ENCODE assay signal across 11 cellular contexts in genomic region chr1:33903210-33903589, GRCh38. TPM values are rescaled to one million over a fixed set of nuclear protein-coding genes. Genes with fewer than 3 reads are reported as not detected.
DNase-seq lines count a peak whose midpoint lies in the region; ATAC-seq, FAIRE-seq and TF ChIP-seq lines count a peak whose summit lies in the region.
"Had no signal": no experiment of that assay in that cellular context is flagged by ENCODE, and none has a peak within 500 bp of the region (broad histone marks: within the 10 kb centered on the region; RNA-seq: fewer than 3 reads in every experiment).

No MANE protein-coding gene starts in this region.

- H3K4me3 ChIP-seq in left ventricle myocardium inferior, result no peak overlapping the region
- H3K4me3 ChIP-seq in astrocyte (ENCODE audit: insufficient read depth, low read depth, low read length), result no peak overlapping the region
- no peak overlapping the region for H3K4me3 ChIP-seq in aorta (ENCODE audit: low read length in 2 of 2)

- H3K9me3 ChIP-seq in left ventricle myocardium inferior (replicated peaks) (no peaks in the 10 kb centered on the region), astrocyte (ENCODE audit: insufficient read depth, low read depth, low read length) (no peaks in the 10 kb centered on the region), aorta (ENCODE audit: control insufficient read depth, low read length) (no peaks in the 10 kb centered on the region)

- no peak for FAIRE-seq in astrocyte (lab: Jason Lieb, UNC)

- H3K4me3 Mint-ChIP-seq in astrocyte (ENCODE audit: unreplicated experiment), result no peak overlapping the region
- H3K4me3 Mint-ChIP-seq in activated CD4-positive, alpha-beta memory T cell treated with anti-CD3 and anti-CD28 coated beads, Interleukin-2, amount 10 ng/mL, durations not matched to agents 7 days and 5 days, result no peak overlapping the region
- H3K4me3 Mint-ChIP-seq: brain had no signal

- CTCF ChIA-PET in activated CD4-positive, alpha-beta memory T cell treated with anti-CD3 and anti-CD28 coated beads, Interleukin-2, amount 10 ng/mL, durations not matched to agents 7 days and 5 days (lab: Charles Lee), result no interaction called here

- WGBS in aorta, 2 donors, result 7 to 11% methylated on average over 2 of the region's 2 CpGs

- no peak overlapping the region for H2AFZ ChIP-seq in astrocyte (ENCODE audit: low read depth, low read length)

- DNase-seq in left cardiac atrium (no peak), left ventricle myocardium inferior (no peak), astrocyte (ENCODE audit: low read depth) (peak; percentile 57), aorta (no peak), mucosa of gallbladder (ENCODE audit: low spot score) (no peak)
- no peak for DNase-seq in activated CD4-positive, alpha-beta memory T cell treated with anti-CD3 and anti-CD28 coated beads, Interleukin-2, amount 10 ng/mL, durations not matched to agents 7 days and 5 days
- DNase-seq: activated CD4-positive, CD25-positive, alpha-beta regulatory T cell treated with anti-CD3 and anti-CD28 coated beads, Interleukin-2, amount 50 U/mL, for 72 hours had no signal

- H3K4me2 ChIP-seq in astrocyte (ENCODE audit: low read length), result peak overlapping the region; percentile 11

- H4K20me1 ChIP-seq in astrocyte (ENCODE audit: insufficient read depth, low read length), result no peaks in the 10 kb centered on the region

- POLR2A ChIA-PET in activated CD4-positive, alpha-beta memory T cell treated with anti-CD3 and anti-CD28 coated beads, Interleukin-2, amount 10 ng/mL, durations not matched to agents 7 days and 5 days (lab: Charles Lee), result no interaction called here

- ATAC-seq in left cardiac atrium, result peak; percentile 19 to 21
- ATAC-seq in HG03060 (IDR thresholded peaks at IDR 0.05; ENCODE audit: low read depth, unreplicated experiment), result peak; percentile 34
- peak; percentile 13 for ATAC-seq in aorta (ENCODE audit: low FRiP score)
- ATAC-seq in GM19035 (IDR thresholded peaks at IDR 0.05; ENCODE audit: unreplicated experiment), result no peak

- no peak for TF ChIP-seq CTCF in left ventricle myocardium inferior (IDR thresholded peaks at IDR 0.05; ENCODE audit: borderline replicate concordance)
- no peak for TF ChIP-seq CTCF in astrocyte (IDR thresholded peaks at IDR 0.05; ENCODE audit: insufficient read depth, low read depth, low read length)

- peaks cover 27% of the 10 kb centered on the region for H3K27me3 ChIP-seq in left ventricle myocardium inferior (ENCODE audit: low read depth)
- no peaks in the 10 kb centered on the region for H3K27me3 ChIP-seq in astrocyte (ENCODE audit: insufficient read depth, low read length)
- no peaks in the 10 kb centered on the region for H3K27me3 ChIP-seq in aorta (ENCODE audit: control insufficient read depth in 1 of 2, insufficient read depth in 2 of 2, low read length in 1 of 2)

- H3K36me3 ChIP-seq in left ventricle myocardium inferior (no peaks in the 10 kb centered on the region), astrocyte (ENCODE audit: insufficient read depth, low read length) (no peaks in the 10 kb centered on the region), aorta (ENCODE audit: control insufficient read depth in 1 of 2, insufficient read depth in 2 of 2, low read length in 1 of 2) (no peaks in the 10 kb centered on the region)

- peaks cover 9% of the 10 kb centered on the region for H3K9me3 Mint-ChIP-seq in astrocyte (ENCODE audit: unreplicated experiment)
- no peaks in the 10 kb centered on the region for H3K9me3 Mint-ChIP-seq in activated CD4-positive, alpha-beta memory T cell treated with anti-CD3 and anti-CD28 coated beads, Interleukin-2, amount 10 ng/mL, durations not matched to agents 7 days and 5 days

- intact Hi-C loops in left cardiac atrium (cut with DNase I) (no loop called here), left ventricle myocardium inferior (cut with micrococcal nuclease) (no loop called here), aorta (cut with DNase I) (no loop called here)

- no peaks in the 10 kb centered on the region for H3K27me3 Mint-ChIP-seq in astrocyte (ENCODE audit: low read depth, unreplicated experiment)
- peaks cover 6% of the 10 kb centered on the region for H3K27me3 Mint-ChIP-seq in activated CD4-positive, alpha-beta memory T cell treated with anti-CD3 and anti-CD28 coated beads, Interleukin-2, amount 10 ng/mL, durations not matched to agents 7 days and 5 days

- H3K27ac ChIP-seq in left ventricle myocardium inferior (replicated peaks), result no peak overlapping the region
- peak overlapping the region; percentile 0 for H3K27ac ChIP-seq in astrocyte (ENCODE audit: low read depth, low read length)
- peak overlapping the region; percentile 15 to 42 for H3K27ac ChIP-seq in aorta (ENCODE audit: low read depth in 1 of 2, low read length in 2 of 2)

- peaks cover 20% of the 10 kb centered on the region for H3K4me1 ChIP-seq in left ventricle myocardium inferior
- H3K4me1 ChIP-seq in astrocyte (ENCODE audit: insufficient read depth, low read length), result peaks cover 8% of the 10 kb centered on the region
- H3K4me1 ChIP-seq in aorta (ENCODE audit: control insufficient read depth in 1 of 2, insufficient read depth in 2 of 2, low read length in 2 of 2), result no peaks in the 10 kb centered on the region

- no peak overlapping the region for H3K27ac Mint-ChIP-seq in astrocyte (ENCODE audit: unreplicated experiment)
- H3K27ac Mint-ChIP-seq in activated CD4-positive, alpha-beta memory T cell treated with anti-CD3 and anti-CD28 coated beads, Interleukin-2, amount 10 ng/mL, durations not matched to agents 7 days and 5 days, result no peak overlapping the region

- peaks cover 3% of the 10 kb centered on the region for H3K36me3 Mint-ChIP-seq in astrocyte (ENCODE audit: low read depth, unreplicated experiment)
- no peaks in the 10 kb centered on the region for H3K36me3 Mint-ChIP-seq in activated CD4-positive, alpha-beta memory T cell treated with anti-CD3 and anti-CD28 coated beads, Interleukin-2, amount 10 ng/mL, durations not matched to agents 7 days and 5 days (ENCODE audit: low read depth)
- H3K36me3 Mint-ChIP-seq: brain had no signal

- H3K4me1 Mint-ChIP-seq in astrocyte (ENCODE audit: low read depth, unreplicated experiment), result peaks cover 17% of the 10 kb centered on the region
- no peaks in the 10 kb centered on the region for H3K4me1 Mint-ChIP-seq in activated CD4-positive, alpha-beta memory T cell treated with anti-CD3 and anti-CD28 coated beads, Interleukin-2, amount 10 ng/mL, durations not matched to agents 7 days and 5 days

- H3K79me2 ChIP-seq in astrocyte (ENCODE audit: insufficient read depth, low read length), result no peaks in the 10 kb centered on the region

- peak overlapping the region; percentile 22 for H3K9ac ChIP-seq in astrocyte (ENCODE audit: low read length)

RNA-seq across cellular contexts. Expression of gene HMGB4, which starts 39.3 kb away (rescaled TPM):
- total RNA-seq in left cardiac atrium (not detected), left ventricle myocardium inferior (not detected), astrocyte (not detected in 2 replicates), aorta (not detected), mucosa of gallbladder (not detected)
- not detected for polyA plus RNA-seq in aorta
- total RNA-seq in activated CD4-positive, alpha-beta memory T cell treated with anti-CD3 and anti-CD28 coated beads, Interleukin-2, amount 10 ng/mL, durations not matched to agents 7 days and 5 days, result not detected
- total RNA-seq: H4 had no signal
